In genomic region chr16:28553776-28554633, GRCh38 we compare ENCODE assay signal across 8 cellular contexts. TPM values are rescaled to one million over a fixed set of nuclear protein-coding genes. Genes with fewer than 3 reads are reported as not detected.
DNase-seq lines count a peak whose midpoint lies in the region; ATAC-seq, FAIRE-seq and TF ChIP-seq lines count a peak whose summit lies in the region.

Gene SGF29 (plus strand): TSS chr16:28553920. CDS start chr16:28581070, 27,150 bp downstream.

- no peaks in the 10 kb centered on the region for H3K4me1 ChIP-seq in keratinocyte (ENCODE audit: control insufficient read depth, extremely low read depth, insufficient read depth, low read length)

- H3K4me3 Mint-ChIP-seq in central memory CD8-positive, alpha-beta T cell, result peak within 1 kb of the TSS; percentile 83

- DNase-seq in AG20443 (ENCODE audit: low spot score), result peak; percentile 99
- DNase-seq in NCI-H446 treated with DMSO at 0.1 percent for 48 hours (lab: John Stamatoyannopoulos, UW), result peak; percentile 83
- peak; percentile 91 to 93 for DNase-seq in central memory CD8-positive, alpha-beta T cell (ENCODE audit: low spot score in 2 of 2)
- DNase-seq in keratinocyte (ENCODE audit: low read depth, low spot score), result peak; percentile 64
- DNase-seq in stimulated activated CD4-positive, alpha-beta T cell treated with anti-CD3 and anti-CD28 coated beads, Interleukin-15, amount 100 ng/mL, for 1 hour (ENCODE audit: low read depth in 1 of 2, low spot score in 1 of 2), result peak; percentile 81 to 85

- H3K4me3 ChIP-seq in keratinocyte (ENCODE audit: control insufficient read depth in 2 of 3, extremely low read depth in 1 of 3, insufficient read depth in 2 of 3, low read depth in 1 of 3, low read length in 3 of 3), result peak within 1 kb of the TSS; percentile 63 to 85 (median 82)

- no peaks in the 10 kb centered on the region for H4K20me1 ChIP-seq in keratinocyte (ENCODE audit: control insufficient read depth, extremely low read depth, insufficient read depth, low read length)

- H3K36me3 ChIP-seq in keratinocyte (ENCODE audit: control insufficient read depth in 2 of 2, extremely low read depth in 1 of 2, insufficient read depth in 2 of 2, low read length in 2 of 2), result no peaks in the 10 kb centered on the region

- peaks cover 24% of the 10 kb centered on the region for H3K36me3 Mint-ChIP-seq in central memory CD8-positive, alpha-beta T cell (ENCODE audit: insufficient read depth)

- dilution Hi-C loops in keratinocyte (cut with MboI; ENCODE audit: extremely low pct_ligation_motif_present, low sequenced_read_pairs), result no loop called here

- peaks cover 32% of the 10 kb centered on the region for H3K4me1 Mint-ChIP-seq in central memory CD8-positive, alpha-beta T cell

- peak within 1 kb of the TSS; percentile 99 for H2AFZ ChIP-seq in keratinocyte (ENCODE audit: control insufficient read depth, low read length)

- H3K27ac Mint-ChIP-seq in central memory CD8-positive, alpha-beta T cell (ENCODE audit: low read depth), result peak within 1 kb of the TSS; percentile 91

- no peaks in the 10 kb centered on the region for H3K9me3 Mint-ChIP-seq in central memory CD8-positive, alpha-beta T cell

- no peaks in the 10 kb centered on the region for H3K9me3 ChIP-seq in keratinocyte (ENCODE audit: control insufficient read depth, low read depth, low read length)

- ATAC-seq in GM19023 (IDR thresholded peaks at IDR 0.05; ENCODE audit: unreplicated experiment) (peak; percentile 74), HG03280 (IDR thresholded peaks at IDR 0.05; ENCODE audit: unreplicated experiment) (peak; percentile 88)
- ATAC-seq in activated CD4-positive, CD25-positive, alpha-beta regulatory T cell treated with anti-CD3 and anti-CD28 coated beads, Interleukin-2, amount 50 U/mL, for 24 hours, result peak; percentile 78 to 85
- ATAC-seq in central memory CD8-positive, alpha-beta T cell (replicated peaks; ENCODE audit: extremely low read depth, poor library complexity, severe bottlenecking), result peak; percentile 83

- H3K27ac ChIP-seq in keratinocyte (ENCODE audit: control insufficient read depth, insufficient read depth, low read length), result peak within 1 kb of the TSS; percentile 92

- no peaks in the 10 kb centered on the region for H3K27me3 ChIP-seq in keratinocyte (ENCODE audit: control insufficient read depth, extremely low read depth, insufficient read depth, low read length)

- peak in 1 of 3 experiments; percentile 55 for TF ChIP-seq CTCF in keratinocyte (optimal IDR thresholded peaks at IDR 0.05 in 1 of 3, IDR thresholded peaks at IDR 0.05 in 1 of 3, conservative IDR thresholded peaks at IDR 0.05 in 1 of 3; ENCODE audit: extremely low read depth in 1 of 3, insufficient read depth in 2 of 3, low read length in 3 of 3)

- peaks cover 8% of the 10 kb centered on the region for H3K79me2 ChIP-seq in keratinocyte (ENCODE audit: control insufficient read depth, insufficient read depth, low read length)

- H3K9me1 ChIP-seq in keratinocyte (ENCODE audit: control insufficient read depth, extremely low read depth, insufficient read depth, low read length), result no peaks in the 10 kb centered on the region

- peak within 1 kb of the TSS; percentile 96 for H3K9ac ChIP-seq in keratinocyte (ENCODE audit: control insufficient read depth, extremely low read depth, insufficient read depth, low read length)

- peak within 1 kb of the TSS; percentile 70 for H3K4me2 ChIP-seq in keratinocyte (ENCODE audit: control insufficient read depth, extremely low read depth, insufficient read depth, low read depth, low read length)

- FAIRE-seq in keratinocyte (lab: Jason Lieb, UNC), result peak; percentile 44

- no peaks in the 10 kb centered on the region for H3K27me3 Mint-ChIP-seq in central memory CD8-positive, alpha-beta T cell

RNA-seq across cellular contexts. Expression of gene SGF29, which starts in this region (rescaled TPM):
- polyA plus RNA-seq in keratinocyte, result 1.4 to 4.7 TPM (median 3.0 TPM) in 3 replicates
- polyA plus RNA-seq in keratinocyte (2011; ENCODE audit: low read depth), result 19.5 TPM
- polyA plus RNA-seq in keratinocyte (2011; cell fraction: cytosol; rRNA removed), result 1.2 and 2.2 TPM in 2 replicates
- polyA plus RNA-seq in keratinocyte (2011; cell fraction: nucleus; rRNA removed), result 5.1 and 6.6 TPM in 2 replicates
- 10.9 and 15.4 TPM in 2 replicates for polyA plus RNA-seq in keratinocyte (2012; ENCODE audit: low replicate concordance)
- polyA minus RNA-seq in keratinocyte, result 4.0 to 9.4 TPM (median 4.0 TPM) in 3 replicates
- 6.3 TPM for polyA minus RNA-seq in keratinocyte (2011; cell fraction: cytosol; rRNA and poly(A)+ RNA removed)
- polyA minus RNA-seq in keratinocyte (2011; cell fraction: nucleus; rRNA and poly(A)+ RNA removed), result 2.5 and 4.7 TPM in 2 replicates

Comparison
In these comparisons a context has a peak if more than half of its experiments do, and no peak if none do; other contexts are left out.
1. Peak in every context shown above with its lines: DNase-seq, ATAC-seq, H3K4me3 ChIP-seq and H3K27ac ChIP-seq.